11 cellular contexts compared by ENCODE assay signal in the genomic region with DNA sequence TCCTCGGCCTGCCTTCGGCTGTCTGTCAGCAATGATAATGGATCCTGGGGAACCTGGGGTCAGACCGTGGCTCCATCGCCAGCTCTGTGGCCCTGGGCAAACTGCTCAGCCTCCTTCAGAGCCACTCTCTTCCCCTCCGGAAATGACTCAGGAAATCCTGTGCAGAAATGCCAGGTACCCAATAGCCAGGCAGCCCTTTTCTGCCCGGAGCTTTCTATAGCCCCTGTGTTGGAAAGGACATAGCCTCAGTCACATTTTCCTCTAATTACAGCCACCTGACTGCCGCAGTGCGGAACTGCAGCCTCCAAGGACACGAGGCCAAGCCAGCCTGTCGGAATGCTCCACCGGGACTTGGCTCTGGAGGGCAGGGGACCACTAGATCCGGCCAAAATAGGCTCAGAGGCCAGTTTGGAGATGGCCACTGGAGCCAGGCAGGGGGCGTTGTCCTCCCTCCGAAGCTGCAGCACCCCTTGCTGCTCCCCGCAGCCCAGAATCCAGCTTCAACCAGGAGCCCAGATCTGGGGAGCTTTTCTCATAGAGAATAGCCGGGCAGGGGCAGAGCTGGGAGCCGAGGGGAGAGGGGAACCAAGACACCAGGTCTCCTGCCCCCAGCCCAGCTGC. TPM values are rescaled to one million over a fixed set of nuclear protein-coding genes. Genes with fewer than 3 reads are reported as not detected.
DNase-seq lines count a peak whose midpoint lies in the region; ATAC-seq, FAIRE-seq and TF ChIP-seq lines count a peak whose summit lies in the region.
"Had no signal": no experiment of that assay in that cellular context is flagged by ENCODE, and none has a peak within 500 bp of the region (broad histone marks: within the 10 kb centered on the region; RNA-seq: fewer than 3 reads in every experiment).

No MANE protein-coding gene starts in this region.

- no peak overlapping the region for H3K27ac ChIP-seq in neural progenitor cell

- H3K27me3 ChIP-seq in NT2/D1 (ENCODE audit: insufficient read depth, insufficient read length) (no peaks in the 10 kb centered on the region), bronchial epithelial cell (ENCODE audit: control insufficient read depth, insufficient read depth, low read length) (no peaks in the 10 kb centered on the region), neural progenitor cell (no peaks in the 10 kb centered on the region)

- H3K4me1 Mint-ChIP-seq in neural progenitor cell = peaks cover 38% of the 10 kb centered on the region
- H3K4me1 Mint-ChIP-seq in mesothelial cell of epicardium = peaks cover 9% of the 10 kb centered on the region

- no peak overlapping the region for H3K4me2 ChIP-seq in neural progenitor cell

- H3K36me3 ChIP-seq in NT2/D1 (ENCODE audit: insufficient read depth, insufficient read length, low read length) (no peaks in the 10 kb centered on the region), bronchial epithelial cell (ENCODE audit: control insufficient read depth, insufficient read depth, low read length) (no peaks in the 10 kb centered on the region), neural progenitor cell (no peaks in the 10 kb centered on the region)

- no peaks in the 10 kb centered on the region for H3K9me3 Mint-ChIP-seq in neural progenitor cell
- no peaks in the 10 kb centered on the region for H3K9me3 Mint-ChIP-seq in mesothelial cell of epicardium

- peak overlapping the region; percentile 13 for H3K9ac ChIP-seq in NT2/D1 (ENCODE audit: insufficient read length, low read depth)
- H3K9ac ChIP-seq in neural progenitor cell = no peak overlapping the region

- DNase-seq in GF-D8 (lab: John Stamatoyannopoulos, UW) = peak; percentile 75
- peak; percentile 27 for DNase-seq in NT2/D1 (ENCODE audit: low read depth, low spot score)
- DNase-seq in bronchial epithelial cell (ENCODE audit: low read depth) = peak; percentile 58
- DNase-seq in neural progenitor cell (ENCODE audit: low spot score) = peak; percentile 64
- no peak for DNase-seq in DMS53 treated with DMSO at 0.1 percent for 48 hours (lab: John Stamatoyannopoulos, UW; ENCODE audit: unreplicated experiment)
- no peak for DNase-seq in mesothelial cell of epicardium (ENCODE audit: low spot score in 2 of 2, unreplicated experiment in 2 of 2)
- no peak for DNase-seq in AG08396 (ENCODE audit: low spot score)
- DNase-seq: activated CD8-positive, alpha-beta memory T cell treated with anti-CD3 and anti-CD28 coated beads for 24 hours had no signal

- H3K36me3 Mint-ChIP-seq in neural progenitor cell (no peaks in the 10 kb centered on the region), mesothelial cell of epicardium (no peaks in the 10 kb centered on the region)

- H3K27me3 Mint-ChIP-seq in neural progenitor cell (ENCODE audit: insufficient read depth, low read depth) (peaks cover 16% of the 10 kb centered on the region), mesothelial cell of epicardium (ENCODE audit: low read depth) (peaks cover 1% of the 10 kb centered on the region)

- H3K79me2 ChIP-seq in neural progenitor cell (ENCODE audit: low read depth) = no peaks in the 10 kb centered on the region

- H3K4me1 ChIP-seq in NT2/D1 (ENCODE audit: insufficient read depth, insufficient read length) = peaks cover 33% of the 10 kb centered on the region
- no peaks in the 10 kb centered on the region for H3K4me1 ChIP-seq in neural progenitor cell

- no peak for FAIRE-seq in bronchial epithelial cell (lab: Jason Lieb, UNC)
- FAIRE-seq: frontal cortex, GM18507 had no signal

- H3K27ac Mint-ChIP-seq in neural progenitor cell (no peak overlapping the region), mesothelial cell of epicardium (no peak overlapping the region)

- peak overlapping the region; percentile 68 for H2AFZ ChIP-seq in neural progenitor cell (replicated peaks)

- no peak for ATAC-seq in GM18517 (IDR thresholded peaks at IDR 0.05; ENCODE audit: unreplicated experiment)

- TF ChIP-seq CTCF in bronchial epithelial cell (IDR thresholded peaks at IDR 0.05; ENCODE audit: insufficient read depth, low read length, severe bottlenecking) = no peak
- TF ChIP-seq CTCF in neural progenitor cell (IDR thresholded peaks at IDR 0.05) = peak; percentile 35
- TF ChIP-seq CTCF in mesothelial cell of epicardium (IDR thresholded peaks at IDR 0.05; ENCODE audit: unreplicated experiment) = no peak

- H4K20me1 ChIP-seq in neural progenitor cell (ENCODE audit: low read depth) = no peaks in the 10 kb centered on the region

- no peak overlapping the region for H3K4me3 Mint-ChIP-seq in neural progenitor cell
- H3K4me3 Mint-ChIP-seq in mesothelial cell of epicardium = no peak overlapping the region

- H3F3A ChIP-seq in neural progenitor cell (ENCODE audit: low read depth) = no peaks in the 10 kb centered on the region

- H3K4me3 ChIP-seq in NT2/D1 (ENCODE audit: insufficient read length, low read depth) (no peak overlapping the region), bronchial epithelial cell (ENCODE audit: low read depth, low read length) (no peak overlapping the region), neural progenitor cell (no peak overlapping the region)

- H3K9me3 ChIP-seq in NT2/D1 (ENCODE audit: insufficient read depth, low read length) = no peaks in the 10 kb centered on the region
- H3K9me3 ChIP-seq in neural progenitor cell (ENCODE audit: low read depth) = no peaks in the 10 kb centered on the region

RNA-seq across cellular contexts. Expression of gene ZXDC, which starts 11.6 kb away (rescaled TPM):
- 21.9 and 23.3 TPM in 2 replicates for total RNA-seq in bronchial epithelial cell
- total RNA-seq in neural progenitor cell (ENCODE audit: low replicate concordance) = 12.4 and 22.3 TPM in 2 replicates
- 33.3 to 34.2 TPM (median 33.7 TPM) in 3 replicates for total RNA-seq in mesothelial cell of epicardium

RNA-seq across cellular contexts. Expression of gene UROC1, which starts 30.3 kb away (rescaled TPM):
- total RNA-seq in bronchial epithelial cell (not detected in 2 replicates), neural progenitor cell (ENCODE audit: low replicate concordance) (not detected in 2 replicates), mesothelial cell of epicardium (0.11 to 0.13 TPM in 2 of 3 replicates, not detected in the other)
- total RNA-seq: frontal cortex had no signal

RNA-seq across cellular contexts. Expression of gene CHST13, which starts 36.7 kb away (rescaled TPM):
- total RNA-seq in bronchial epithelial cell (not detected in 2 replicates), neural progenitor cell (ENCODE audit: low replicate concordance) (0.09 and 0.34 TPM in 2 replicates), mesothelial cell of epicardium (not detected in 3 replicates)

Comparison
In these comparisons a context has a peak if more than half of its experiments do, and no peak if none do; other contexts are left out.
1. DNase-seq: peak in GF-D8 (single experiment), NT2/D1 (single experiment), bronchial epithelial cell (single experiment) and neural progenitor cell (single experiment); none in DMS53 treated with DMSO at 0.1 percent for 48 hours (single experiment), mesothelial cell of epicardium (0 of 2) and AG08396 (single experiment).